1 cellular context compared by ENCODE assay signal in the genomic region with DNA sequence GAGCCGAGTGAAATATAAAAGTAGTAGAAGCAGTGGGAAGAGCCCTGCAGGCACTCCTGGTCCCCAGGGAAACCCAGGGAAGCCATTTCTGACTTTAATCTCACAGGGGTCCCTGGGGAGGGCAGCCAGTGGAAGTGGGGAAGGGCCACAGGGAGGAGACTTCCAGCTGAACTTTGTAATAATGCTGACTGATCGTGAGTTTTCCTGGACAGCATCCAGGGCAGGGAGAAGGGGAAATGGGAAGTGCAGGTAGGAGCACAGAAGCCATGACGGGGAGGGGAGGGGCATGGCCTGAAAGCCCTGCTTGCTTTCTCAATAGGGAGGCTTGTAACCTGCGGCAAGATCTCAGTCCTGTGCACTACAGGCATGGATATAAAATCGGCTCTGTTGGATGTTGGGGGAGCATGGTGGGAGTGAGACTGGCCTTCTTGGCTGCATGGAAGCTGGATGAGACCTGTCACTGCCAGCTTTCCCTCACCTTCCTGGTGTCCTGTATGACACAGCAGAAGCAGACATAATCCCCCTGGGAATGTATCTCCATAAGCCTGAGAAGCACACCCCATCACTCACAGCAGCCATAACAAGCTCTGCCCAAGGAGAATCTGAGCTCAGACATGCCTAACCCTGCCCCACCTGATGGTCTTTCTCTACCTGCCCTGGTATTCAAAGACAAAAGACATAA.
TF ChIP-seq lines count a peak whose summit lies in the region.

No MANE protein-coding gene starts in this region.

TF ChIP-seq in HCT116, 20 proteins besides CTCF, POLR2A, EP300 and RAD21:
- no peak for TF ChIP-seq CBX3 (IDR thresholded peaks at IDR 0.05; ENCODE audit: low read depth)
- TF ChIP-seq, protein P1, sequence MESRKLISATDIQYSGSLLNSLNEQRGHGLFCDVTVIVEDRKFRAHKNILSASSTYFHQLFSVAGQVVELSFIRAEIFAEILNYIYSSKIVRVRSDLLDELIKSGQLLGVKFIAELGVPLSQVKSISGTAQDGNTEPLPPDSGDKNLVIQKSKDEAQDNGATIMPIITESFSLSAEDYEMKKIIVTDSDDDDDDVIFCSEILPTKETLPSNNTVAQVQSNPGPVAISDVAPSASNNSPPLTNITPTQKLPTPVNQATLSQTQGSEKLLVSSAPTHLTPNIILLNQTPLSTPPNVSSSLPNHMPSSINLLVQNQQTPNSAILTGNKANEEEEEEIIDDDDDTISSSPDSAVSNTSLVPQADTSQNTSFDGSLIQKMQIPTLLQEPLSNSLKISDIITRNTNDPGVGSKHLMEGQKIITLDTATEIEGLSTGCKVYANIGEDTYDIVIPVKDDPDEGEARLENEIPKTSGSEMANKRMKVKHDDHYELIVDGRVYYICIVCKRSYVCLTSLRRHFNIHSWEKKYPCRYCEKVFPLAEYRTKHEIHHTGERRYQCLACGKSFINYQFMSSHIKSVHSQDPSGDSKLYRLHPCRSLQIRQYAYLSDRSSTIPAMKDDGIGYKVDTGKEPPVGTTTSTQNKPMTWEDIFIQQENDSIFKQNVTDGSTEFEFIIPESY (IDR thresholded peaks at IDR 0.05; ENCODE audit: extremely low read depth, insufficient replicate concordance, low read length) = no peak
- TF ChIP-seq SP1 (IDR thresholded peaks at IDR 0.05; ENCODE audit: low read depth) = no peak
- no peak for TF ChIP-seq EGR1 (IDR thresholded peaks at IDR 0.05; ENCODE audit: low read depth)
- TF ChIP-seq YY1 (IDR thresholded peaks at IDR 0.05; ENCODE audit: extremely low read depth, insufficient replicate concordance, low read depth, low read length) = no peak
- TF ChIP-seq FOSL1 (IDR thresholded peaks at IDR 0.05; ENCODE audit: low read depth) = no peak
- no peak for TF ChIP-seq EZH2phosphoT487 (IDR thresholded peaks at IDR 0.05; ENCODE audit: borderline replicate concordance)
- TF ChIP-seq, protein P2, sequence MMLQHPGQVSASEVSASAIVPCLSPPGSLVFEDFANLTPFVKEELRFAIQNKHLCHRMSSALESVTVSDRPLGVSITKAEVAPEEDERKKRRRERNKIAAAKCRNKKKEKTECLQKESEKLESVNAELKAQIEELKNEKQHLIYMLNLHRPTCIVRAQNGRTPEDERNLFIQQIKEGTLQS (IDR thresholded peaks at IDR 0.05) = no peak
- no peak for TF ChIP-seq ZFX (IDR thresholded peaks at IDR 0.05)
- TF ChIP-seq JUND (IDR thresholded peaks at IDR 0.05) = no peak
- TF ChIP-seq, protein P3, sequence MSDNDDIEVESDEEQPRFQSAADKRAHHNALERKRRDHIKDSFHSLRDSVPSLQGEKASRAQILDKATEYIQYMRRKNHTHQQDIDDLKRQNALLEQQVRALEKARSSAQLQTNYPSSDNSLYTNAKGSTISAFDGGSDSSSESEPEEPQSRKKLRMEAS (IDR thresholded peaks at IDR 0.05) = no peak
- no peak for TF ChIP-seq SIN3A (IDR thresholded peaks at IDR 0.05; ENCODE audit: low read depth)
- no peak for TF ChIP-seq EZH2 (IDR thresholded peaks at IDR 0.05)
- TF ChIP-seq, protein P4, sequence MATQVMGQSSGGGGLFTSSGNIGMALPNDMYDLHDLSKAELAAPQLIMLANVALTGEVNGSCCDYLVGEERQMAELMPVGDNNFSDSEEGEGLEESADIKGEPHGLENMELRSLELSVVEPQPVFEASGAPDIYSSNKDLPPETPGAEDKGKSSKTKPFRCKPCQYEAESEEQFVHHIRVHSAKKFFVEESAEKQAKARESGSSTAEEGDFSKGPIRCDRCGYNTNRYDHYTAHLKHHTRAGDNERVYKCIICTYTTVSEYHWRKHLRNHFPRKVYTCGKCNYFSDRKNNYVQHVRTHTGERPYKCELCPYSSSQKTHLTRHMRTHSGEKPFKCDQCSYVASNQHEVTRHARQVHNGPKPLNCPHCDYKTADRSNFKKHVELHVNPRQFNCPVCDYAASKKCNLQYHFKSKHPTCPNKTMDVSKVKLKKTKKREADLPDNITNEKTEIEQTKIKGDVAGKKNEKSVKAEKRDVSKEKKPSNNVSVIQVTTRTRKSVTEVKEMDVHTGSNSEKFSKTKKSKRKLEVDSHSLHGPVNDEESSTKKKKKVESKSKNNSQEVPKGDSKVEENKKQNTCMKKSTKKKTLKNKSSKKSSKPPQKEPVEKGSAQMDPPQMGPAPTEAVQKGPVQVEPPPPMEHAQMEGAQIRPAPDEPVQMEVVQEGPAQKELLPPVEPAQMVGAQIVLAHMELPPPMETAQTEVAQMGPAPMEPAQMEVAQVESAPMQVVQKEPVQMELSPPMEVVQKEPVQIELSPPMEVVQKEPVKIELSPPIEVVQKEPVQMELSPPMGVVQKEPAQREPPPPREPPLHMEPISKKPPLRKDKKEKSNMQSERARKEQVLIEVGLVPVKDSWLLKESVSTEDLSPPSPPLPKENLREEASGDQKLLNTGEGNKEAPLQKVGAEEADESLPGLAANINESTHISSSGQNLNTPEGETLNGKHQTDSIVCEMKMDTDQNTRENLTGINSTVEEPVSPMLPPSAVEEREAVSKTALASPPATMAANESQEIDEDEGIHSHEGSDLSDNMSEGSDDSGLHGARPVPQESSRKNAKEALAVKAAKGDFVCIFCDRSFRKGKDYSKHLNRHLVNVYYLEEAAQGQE (IDR thresholded peaks at IDR 0.05; ENCODE audit: low read depth) = no peak
- TF ChIP-seq TCF7L2 (IDR thresholded peaks at IDR 0.05; ENCODE audit: borderline replicate concordance, extremely low read depth, insufficient read depth, insufficient read length) = no peak
- TF ChIP-seq ELF1 (IDR thresholded peaks at IDR 0.05; ENCODE audit: borderline replicate concordance, low read depth) = no peak
- no peak for TF ChIP-seq ZNF274 (IDR thresholded peaks at IDR 0.05; ENCODE audit: low read depth, low read length)
- no peak for TF ChIP-seq POLR2AphosphoS5 (IDR thresholded peaks at IDR 0.05; ENCODE audit: low read depth, low read length)
- no peak for TF ChIP-seq SRF (IDR thresholded peaks at IDR 0.05; ENCODE audit: low read depth)
